14 cellular contexts compared by ENCODE assay signal in the genomic region with DNA sequence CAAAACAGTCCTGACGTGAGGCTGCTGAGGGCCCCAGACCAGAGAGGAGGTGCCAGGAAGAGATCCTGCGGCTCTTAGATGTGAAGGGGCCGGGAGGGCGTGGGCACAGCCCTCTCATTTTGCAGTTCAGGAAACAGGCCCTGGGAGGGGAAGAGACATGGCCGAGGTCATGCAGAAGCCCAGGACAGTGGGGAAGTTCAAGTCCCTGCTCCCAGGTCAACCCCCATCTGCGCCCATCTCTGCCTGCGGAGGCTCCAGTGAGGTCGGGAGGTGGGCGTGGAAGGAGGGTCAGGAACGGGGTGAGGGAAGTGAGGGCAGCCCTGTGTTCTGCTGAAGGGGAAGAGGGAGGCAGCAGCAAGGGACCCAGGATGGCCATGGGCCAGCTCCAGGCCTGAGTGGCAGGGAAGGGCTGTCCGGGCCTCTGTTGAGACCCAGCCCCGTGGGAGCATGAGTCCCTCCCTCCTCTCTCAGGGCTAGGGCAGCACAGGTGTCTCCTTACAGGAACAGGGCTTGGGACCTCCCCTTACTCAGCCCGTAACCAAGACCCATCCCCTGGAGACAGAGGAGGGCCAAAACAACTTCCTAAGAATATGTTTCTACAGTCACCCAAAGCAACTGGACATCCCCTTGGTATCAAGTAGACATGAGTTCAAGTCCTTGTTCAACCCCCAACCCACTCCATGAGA.
A peak's percentile ranks its signal among the peaks of the same experiment; 100 is the strongest.
DNase-seq lines count a peak whose midpoint lies in the region; ATAC-seq, FAIRE-seq and TF ChIP-seq lines count a peak whose summit lies in the region.
"Had no signal": no experiment of that assay in that cellular context is flagged by ENCODE, and none has a peak within 500 bp of the region (broad histone marks: within the 10 kb centered on the region; RNA-seq: fewer than 3 reads in every experiment).

No MANE protein-coding gene starts in this region.

- H2AFZ ChIP-seq in GM23248 = no peak overlapping the region
- H2AFZ ChIP-seq: hepatocyte had no signal

- H3K27me3 ChIP-seq in spleen (replicated peaks in 1 of 7) (no peaks in the 10 kb centered on the region), GM23248 (replicated peaks; ENCODE audit: insufficient read depth) (no peaks in the 10 kb centered on the region)
- H3K27me3 ChIP-seq: hepatocyte had no signal

- DNase-seq in GDM1 (lab: John Stamatoyannopoulos, UW) (peak; percentile 79), WTC11 (ENCODE audit: low spot score) (no peak), kidney (peak; percentile 74), spleen (peak; percentile 89), GM23248 (no peak), HK-2 (ENCODE audit: unreplicated experiment) (no peak), OCI-M1 (lab: John Stamatoyannopoulos, UW) (no peak), HT-29 (ENCODE audit: low spot score) (no peak)
- DNase-seq: DMS79 treated with DMSO at 0.1 percent for 48 hours, NCI-H2029, occipital lobe had no signal

- CTCF ChIA-PET in WTC11 (lab: Charles Lee) = no interaction called here

- WGBS in spleen, 5 donors = 26 to 39% (median 31%) methylated on average over 13 of the region's 13 CpGs
- WGBS in GM23248 (ENCODE audit: low coverage in 1 of 2, low lambda C conversion rate in 2 of 2, missing lambda C conversion rate in 2 of 2), 2 experiments = 92 to 94% methylated on average over 12 to 13 of the region's 13 CpGs

- no peak overlapping the region for H3K9ac ChIP-seq in kidney (ENCODE audit: low read length in 2 of 2)
- H3K9ac ChIP-seq in GM23248 = no peak overlapping the region

- H3K4me1 Mint-ChIP-seq in WTC11 = peaks cover 7% of the 10 kb centered on the region

- FAIRE-seq in kidney (lab: Jason Lieb, UNC) = no peak
- FAIRE-seq: colon had no signal

- no peaks in the 10 kb centered on the region for H3K27me3 Mint-ChIP-seq in WTC11 (ENCODE audit: low read depth)

- POLR2A ChIA-PET in WTC11 (lab: Charles Lee) = no interaction called here

- H3K27ac ChIP-seq in kidney (ENCODE audit: low read depth in 2 of 2, low read length in 2 of 2) = no peak overlapping the region
- H3K27ac ChIP-seq in spleen = peak overlapping the region; percentile 48 to 96 (median 90)
- no peak overlapping the region for H3K27ac ChIP-seq in GM23248
- H3K27ac ChIP-seq: hepatocyte, RWPE1 had no signal

- no peaks in the 10 kb centered on the region for H3K79me2 ChIP-seq in GM23248 (ENCODE audit: insufficient read depth)
- H3K79me2 ChIP-seq: hepatocyte had no signal

- ATAC-seq in WTC11 = peak; percentile 73

- H3K4me1 ChIP-seq in kidney (ENCODE audit: control insufficient read depth in 1 of 2, insufficient read depth in 1 of 2, low read depth in 1 of 2, low read length in 2 of 2) (peaks cover 0 to 6% of the 10 kb centered on the region in 2 donors), spleen (peaks cover 40 to 100% (median 77%) of the 10 kb centered on the region in 6 donors), GM23248 (ENCODE audit: insufficient read depth) (no peaks in the 10 kb centered on the region)

- H3K27ac Mint-ChIP-seq in WTC11 = no peak overlapping the region

- H4K20me1 ChIP-seq in GM23248 (ENCODE audit: insufficient read depth) = no peaks in the 10 kb centered on the region

- in situ Hi-C loops in GM23248 (cut with MboI) = no loop called here

- H3K36me3 ChIP-seq in kidney (ENCODE audit: control insufficient read depth in 1 of 2, insufficient read depth in 2 of 2, low read length in 2 of 2) (no peaks in the 10 kb centered on the region), spleen (peaks cover 0 to 90% (median 40%) of the 10 kb centered on the region in 6 donors), GM23248 (ENCODE audit: low read depth) (peaks cover 7% of the 10 kb centered on the region; the same call in 1 of the 2 replicates)

- H3K9me2 ChIP-seq in GM23248 (ENCODE audit: insufficient read depth) = no peaks in the 10 kb centered on the region

- H3K4me3 ChIP-seq in kidney (ENCODE audit: low read length in 2 of 2) = no peak overlapping the region
- H3K4me3 ChIP-seq in spleen = peak overlapping the region in 3 of 8 donors; percentile 7 to 49 (median 16)
- H3K4me3 ChIP-seq in GM23248 = no peak overlapping the region
- H3K4me3 ChIP-seq: hepatocyte had no signal

- H3K4me2 ChIP-seq in GM23248 (ENCODE audit: unreplicated experiment) = no peak overlapping the region
- H3K4me2 ChIP-seq: hepatocyte had no signal

- H3K4me3 Mint-ChIP-seq in WTC11 = no peak overlapping the region

- no peaks in the 10 kb centered on the region for H3K36me3 Mint-ChIP-seq in WTC11

- TF ChIP-seq CTCF in WTC11 (IDR thresholded peaks at IDR 0.05) (no peak), kidney (IDR thresholded peaks at IDR 0.05; ENCODE audit: borderline replicate concordance, extremely low read depth, insufficient read depth) (no peak), spleen (IDR thresholded peaks at IDR 0.05 in 8 of 11, conservative IDR thresholded peaks at IDR 0.05 in 3 of 11) (no peak)

- no peak for TF ChIP-seq POLR2A in spleen (IDR thresholded peaks at IDR 0.05)

- H3F3A ChIP-seq in GM23248 (ENCODE audit: insufficient read depth) = no peaks in the 10 kb centered on the region

- H3K9me3 ChIP-seq in kidney (ENCODE audit: control insufficient read depth in 1 of 2, low read length in 2 of 2) (no peaks in the 10 kb centered on the region), spleen (no peaks in the 10 kb centered on the region), GM23248 (ENCODE audit: low read depth) (no peaks in the 10 kb centered on the region)

- intact Hi-C loops in kidney (cut with DNase I) = no loop called here
- intact Hi-C loops in spleen (cut with DNase I; ENCODE audit: low total_unique reads) = no loop called here

- no peaks in the 10 kb centered on the region for H3K9me3 Mint-ChIP-seq in WTC11

TF ChIP-seq in WTC11, 78 proteins besides CTCF, POLR2A, EP300 and RAD21 (continues in another document):
- TF ChIP-seq ZNF121 (CRISPR knock-in tag; IDR thresholded peaks at IDR 0.05) = no peak
- TF ChIP-seq MYBL2 (CRISPR knock-in tag; IDR thresholded peaks at IDR 0.05) = no peak
- no peak for TF ChIP-seq ZNF423 (CRISPR knock-in tag; IDR thresholded peaks at IDR 0.05)
- TF ChIP-seq JAZF1 (CRISPR knock-in tag; IDR thresholded peaks at IDR 0.05) = no peak
- no peak for TF ChIP-seq PRRX2 (CRISPR knock-in tag; IDR thresholded peaks at IDR 0.05)
- no peak for TF ChIP-seq OVOL2 (CRISPR knock-in tag; IDR thresholded peaks at IDR 0.05; ENCODE audit: borderline replicate concordance)
- TF ChIP-seq ESRRA (CRISPR knock-in tag; IDR thresholded peaks at IDR 0.05; ENCODE audit: borderline replicate concordance) = no peak
- no peak for TF ChIP-seq ZBTB21 (CRISPR knock-in tag; IDR thresholded peaks at IDR 0.05; ENCODE audit: borderline replicate concordance)
- TF ChIP-seq NR3C1 (CRISPR knock-in tag; conservative IDR thresholded peaks at IDR 0.05; ENCODE audit: low read depth) = no peak
- TF ChIP-seq, protein P1, sequence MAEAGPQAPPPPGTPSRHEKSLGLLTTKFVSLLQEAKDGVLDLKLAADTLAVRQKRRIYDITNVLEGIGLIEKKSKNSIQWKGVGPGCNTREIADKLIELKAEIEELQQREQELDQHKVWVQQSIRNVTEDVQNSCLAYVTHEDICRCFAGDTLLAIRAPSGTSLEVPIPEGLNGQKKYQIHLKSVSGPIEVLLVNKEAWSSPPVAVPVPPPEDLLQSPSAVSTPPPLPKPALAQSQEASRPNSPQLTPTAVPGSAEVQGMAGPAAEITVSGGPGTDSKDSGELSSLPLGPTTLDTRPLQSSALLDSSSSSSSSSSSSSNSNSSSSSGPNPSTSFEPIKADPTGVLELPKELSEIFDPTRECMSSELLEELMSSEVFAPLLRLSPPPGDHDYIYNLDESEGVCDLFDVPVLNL (CRISPR knock-in tag; IDR thresholded peaks at IDR 0.05; ENCODE audit: borderline replicate concordance, low read depth) = no peak
- no peak for TF ChIP-seq GRHL2 (CRISPR knock-in tag; IDR thresholded peaks at IDR 0.05; ENCODE audit: insufficient replicate concordance, severe bottlenecking)
- TF ChIP-seq, protein P2, sequence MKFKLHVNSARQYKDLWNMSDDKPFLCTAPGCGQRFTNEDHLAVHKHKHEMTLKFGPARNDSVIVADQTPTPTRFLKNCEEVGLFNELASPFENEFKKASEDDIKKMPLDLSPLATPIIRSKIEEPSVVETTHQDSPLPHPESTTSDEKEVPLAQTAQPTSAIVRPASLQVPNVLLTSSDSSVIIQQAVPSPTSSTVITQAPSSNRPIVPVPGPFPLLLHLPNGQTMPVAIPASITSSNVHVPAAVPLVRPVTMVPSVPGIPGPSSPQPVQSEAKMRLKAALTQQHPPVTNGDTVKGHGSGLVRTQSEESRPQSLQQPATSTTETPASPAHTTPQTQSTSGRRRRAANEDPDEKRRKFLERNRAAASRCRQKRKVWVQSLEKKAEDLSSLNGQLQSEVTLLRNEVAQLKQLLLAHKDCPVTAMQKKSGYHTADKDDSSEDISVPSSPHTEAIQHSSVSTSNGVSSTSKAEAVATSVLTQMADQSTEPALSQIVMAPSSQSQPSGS (CRISPR knock-in tag; IDR thresholded peaks at IDR 0.05; ENCODE audit: borderline replicate concordance, low read depth) = no peak
- TF ChIP-seq GTF2I (CRISPR knock-in tag; conservative IDR thresholded peaks at IDR 0.05) = no peak
- no peak for TF ChIP-seq TEAD1 (CRISPR knock-in tag; IDR thresholded peaks at IDR 0.05)
- no peak for TF ChIP-seq SP1 (CRISPR knock-in tag; conservative IDR thresholded peaks at IDR 0.05)
- TF ChIP-seq, protein P3, sequence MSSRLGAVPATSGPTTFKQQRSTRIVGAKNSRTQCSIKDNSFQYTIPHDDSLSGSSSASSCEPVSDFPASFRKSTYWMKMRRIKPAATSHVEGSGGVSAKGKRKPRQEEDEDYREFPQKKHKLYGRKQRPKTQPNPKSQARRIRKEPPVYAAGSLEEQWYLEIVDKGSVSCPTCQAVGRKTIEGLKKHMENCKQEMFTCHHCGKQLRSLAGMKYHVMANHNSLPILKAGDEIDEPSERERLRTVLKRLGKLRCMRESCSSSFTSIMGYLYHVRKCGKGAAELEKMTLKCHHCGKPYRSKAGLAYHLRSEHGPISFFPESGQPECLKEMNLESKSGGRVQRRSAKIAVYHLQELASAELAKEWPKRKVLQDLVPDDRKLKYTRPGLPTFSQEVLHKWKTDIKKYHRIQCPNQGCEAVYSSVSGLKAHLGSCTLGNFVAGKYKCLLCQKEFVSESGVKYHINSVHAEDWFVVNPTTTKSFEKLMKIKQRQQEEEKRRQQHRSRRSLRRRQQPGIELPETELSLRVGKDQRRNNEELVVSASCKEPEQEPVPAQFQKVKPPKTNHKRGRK (CRISPR knock-in tag; IDR thresholded peaks at IDR 0.05; ENCODE audit: borderline replicate concordance) = no peak
- TF ChIP-seq, protein P4, sequence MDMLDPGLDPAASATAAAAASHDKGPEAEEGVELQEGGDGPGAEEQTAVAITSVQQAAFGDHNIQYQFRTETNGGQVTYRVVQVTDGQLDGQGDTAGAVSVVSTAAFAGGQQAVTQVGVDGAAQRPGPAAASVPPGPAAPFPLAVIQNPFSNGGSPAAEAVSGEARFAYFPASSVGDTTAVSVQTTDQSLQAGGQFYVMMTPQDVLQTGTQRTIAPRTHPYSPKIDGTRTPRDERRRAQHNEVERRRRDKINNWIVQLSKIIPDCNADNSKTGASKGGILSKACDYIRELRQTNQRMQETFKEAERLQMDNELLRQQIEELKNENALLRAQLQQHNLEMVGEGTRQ (CRISPR knock-in tag; IDR thresholded peaks at IDR 0.05) = no peak
- no peak for TF ChIP-seq HMGA2 (CRISPR knock-in tag; IDR thresholded peaks at IDR 0.05)

Comparison
In these comparisons a context has a peak if more than half of its experiments do, and no peak if none do; other contexts are left out.
1. DNase-seq: peak in GDM1 (single experiment), kidney (single experiment) and spleen (single experiment); none in WTC11 (single experiment), GM23248 (single experiment), HK-2 (single experiment), OCI-M1 (single experiment) and HT-29 (single experiment).
2. H3K27ac ChIP-seq: peak in spleen (8 of 8); none in kidney (0 of 2) and GM23248 (single experiment).